Comparison of ENCODE assay signal across 19 cellular contexts in genomic region chr1:23648576-23648975, GRCh38. TPM values are rescaled to one million over a fixed set of nuclear protein-coding genes. Genes with fewer than 3 reads are reported as not detected.
DNase-seq lines count a peak whose midpoint lies in the region; ATAC-seq and TF ChIP-seq lines count a peak whose summit lies in the region.
"Had no signal": no experiment of that assay in that cellular context is flagged by ENCODE, and none has a peak within 500 bp of the region (broad histone marks: within the 10 kb centered on the region; RNA-seq: fewer than 3 reads in every experiment).

No MANE protein-coding gene starts in this region.

- H3K4me1 ChIP-seq in BLaER1, result peaks cover 34% of the 10 kb centered on the region
- no peaks in the 10 kb centered on the region for H3K4me1 ChIP-seq in Karpas-422 (ENCODE audit: low read length)

- H3K9me3 Mint-ChIP-seq in stimulated activated effector memory CD8-positive, alpha-beta T cell treated with anti-CD3 and anti-CD28 coated beads, Interleukin-12 subunit alpha, Interleukin-12 subunit beta, amount 100 ng/mL, for 72 hours, result no peaks in the 10 kb centered on the region
- H3K9me3 Mint-ChIP-seq: CD14-positive monocyte; CD4-positive, alpha-beta T cell; CD8-positive, alpha-beta memory T cell had no signal

- H3F3A ChIP-seq in SU-DHL-6 (ENCODE audit: insufficient read depth), result peaks cover 4% of the 10 kb centered on the region

- H3K27me3 ChIP-seq in BLaER1 (no peaks in the 10 kb centered on the region), Karpas-422 (ENCODE audit: low read length) (no peaks in the 10 kb centered on the region), SU-DHL-6 (ENCODE audit: low read length) (no peaks in the 10 kb centered on the region)
- H3K27me3 ChIP-seq: BLaER1 treated with 17β-estradiol and CSF1 and Interleukin-3, amounts not matched to agents 10 nM and 100 nM had no signal

- H3K9me3 ChIP-seq in BLaER1 (no peaks in the 10 kb centered on the region), Karpas-422 (ENCODE audit: low read length) (no peaks in the 10 kb centered on the region), SU-DHL-6 (ENCODE audit: insufficient read depth, low read length) (no peaks in the 10 kb centered on the region)

- no peaks in the 10 kb centered on the region for H4K20me1 ChIP-seq in BLaER1
- no peaks in the 10 kb centered on the region for H4K20me1 ChIP-seq in Karpas-422 (ENCODE audit: insufficient read depth, low read depth, low read length)
- H4K20me1 ChIP-seq in SU-DHL-6 (ENCODE audit: low read depth, low read length), result no peaks in the 10 kb centered on the region
- H4K20me1 ChIP-seq: BLaER1 treated with 17β-estradiol and CSF1 and Interleukin-3, amounts not matched to agents 10 nM and 100 nM had no signal

- no peak overlapping the region for H3K9ac ChIP-seq in BLaER1
- H3K9ac ChIP-seq in Karpas-422 (ENCODE audit: low read length), result no peak overlapping the region
- H3K9ac ChIP-seq in SU-DHL-6 (ENCODE audit: low read length), result peak overlapping the region; percentile 9; the same call in 1 of the 2 replicates
- H3K9ac ChIP-seq: BLaER1 treated with 17β-estradiol and CSF1 and Interleukin-3, amounts not matched to agents 10 nM and 100 nM; GM23248 had no signal

- H3K9me2 ChIP-seq in Karpas-422 (replicated peaks; ENCODE audit: insufficient read depth, low read length) (no peaks in the 10 kb centered on the region), SU-DHL-6 (replicated peaks; ENCODE audit: insufficient read depth, low read length) (no peaks in the 10 kb centered on the region)

- no peak overlapping the region for H3K4me3 Mint-ChIP-seq in stimulated activated effector memory CD8-positive, alpha-beta T cell treated with anti-CD3 and anti-CD28 coated beads, Interleukin-12 subunit alpha, Interleukin-12 subunit beta, amount 100 ng/mL, for 72 hours
- H3K4me3 Mint-ChIP-seq: CD14-positive monocyte; CD4-positive, alpha-beta T cell; CD8-positive, alpha-beta memory T cell had no signal

- H3K36me3 ChIP-seq in BLaER1 (no peaks in the 10 kb centered on the region), Karpas-422 (ENCODE audit: insufficient read depth, low read length) (no peaks in the 10 kb centered on the region), SU-DHL-6 (ENCODE audit: low read length) (no peaks in the 10 kb centered on the region)
- H3K36me3 ChIP-seq: BLaER1 treated with 17β-estradiol and CSF1 and Interleukin-3, amounts not matched to agents 10 nM and 100 nM had no signal

- no peak overlapping the region for H3K27ac Mint-ChIP-seq in stimulated activated effector memory CD8-positive, alpha-beta T cell treated with anti-CD3 and anti-CD28 coated beads, Interleukin-12 subunit alpha, Interleukin-12 subunit beta, amount 100 ng/mL, for 72 hours
- H3K27ac Mint-ChIP-seq: CD4-positive, alpha-beta T cell; CD8-positive, alpha-beta memory T cell had no signal

- TF ChIP-seq CTCF in SU-DHL-6 (IDR thresholded peaks at IDR 0.05; ENCODE audit: insufficient read depth, low read length, poor library complexity, severe bottlenecking), result no peak

- H2AFZ ChIP-seq in Karpas-422 (ENCODE audit: low read length) (no peak overlapping the region), SU-DHL-6 (ENCODE audit: low read depth, low read length, severe bottlenecking) (peak overlapping the region; percentile 14)
- H2AFZ ChIP-seq: GM23248 had no signal

- no peaks in the 10 kb centered on the region for H3K4me1 Mint-ChIP-seq in stimulated activated effector memory CD8-positive, alpha-beta T cell treated with anti-CD3 and anti-CD28 coated beads, Interleukin-12 subunit alpha, Interleukin-12 subunit beta, amount 100 ng/mL, for 72 hours
- H3K4me1 Mint-ChIP-seq: CD14-positive monocyte; CD8-positive, alpha-beta memory T cell had no signal

- H3K4me2 ChIP-seq in BLaER1 (peak overlapping the region; percentile 41), Karpas-422 (ENCODE audit: low read depth, low read length, poor library complexity, severe bottlenecking) (no peak overlapping the region), SU-DHL-6 (ENCODE audit: low read depth, low read length, poor library complexity, severe bottlenecking) (peak overlapping the region; percentile 49)

- no peak for ATAC-seq in GM18519 (IDR thresholded peaks at IDR 0.05; ENCODE audit: low FRiP score, unreplicated experiment)
- no peak for ATAC-seq in GM18861 (IDR thresholded peaks at IDR 0.05; ENCODE audit: unreplicated experiment)
- ATAC-seq in stimulated activated effector memory CD8-positive, alpha-beta T cell treated with anti-CD3 and anti-CD28 coated beads, Interleukin-12 subunit alpha, Interleukin-12 subunit beta, amount 100 ng/mL, for 72 hours, result no peak
- ATAC-seq in GM18907 (IDR thresholded peaks at IDR 0.05; ENCODE audit: unreplicated experiment), result no peak

- H3K27ac ChIP-seq in BLaER1, result no peak overlapping the region
- H3K27ac ChIP-seq in Karpas-422 (ENCODE audit: low read length), result no peak overlapping the region
- peak overlapping the region; percentile 93 for H3K27ac ChIP-seq in SU-DHL-6 (ENCODE audit: low read depth, low read length)
- H3K27ac ChIP-seq: 22Rv1; BLaER1 treated with 17β-estradiol and CSF1 and Interleukin-3, amounts not matched to agents 10 nM and 100 nM; GM23248 had no signal

- H3K79me2 ChIP-seq in Karpas-422 (ENCODE audit: low read length), result no peaks in the 10 kb centered on the region
- H3K79me2 ChIP-seq in SU-DHL-6 (ENCODE audit: insufficient read depth, low read length), result no peaks in the 10 kb centered on the region

- DNase-seq in Karpas-422 (peak; percentile 22), germinal center (ENCODE audit: low spot score) (peak; percentile 34)
- no peak for DNase-seq in stimulated activated effector memory CD8-positive, alpha-beta T cell treated with anti-CD3 and anti-CD28 coated beads, Interleukin-12 subunit alpha, Interleukin-12 subunit beta, amount 100 ng/mL, for 72 hours (ENCODE audit: low spot score in 2 of 2)
- DNase-seq: CD4-positive, alpha-beta T cell; CD8-positive, alpha-beta memory T cell; DMS 273 treated with DMSO at 0.1 percent for 48 hours; DMS79; GF-D8; GM23248; H7; HCEC 1CT had no signal

- no peaks in the 10 kb centered on the region for H3K36me3 Mint-ChIP-seq in stimulated activated effector memory CD8-positive, alpha-beta T cell treated with anti-CD3 and anti-CD28 coated beads, Interleukin-12 subunit alpha, Interleukin-12 subunit beta, amount 100 ng/mL, for 72 hours
- H3K36me3 Mint-ChIP-seq: CD14-positive monocyte; CD8-positive, alpha-beta memory T cell had no signal

- no peak overlapping the region for H3K4me3 ChIP-seq in BLaER1
- H3K4me3 ChIP-seq in Karpas-422 (ENCODE audit: low read length), result no peak overlapping the region
- peak overlapping the region; percentile 28 for H3K4me3 ChIP-seq in SU-DHL-6 (ENCODE audit: insufficient read depth, low read length, poor library complexity, severe bottlenecking)
- H3K4me3 ChIP-seq: BLaER1 treated with 17β-estradiol and CSF1 and Interleukin-3, amounts not matched to agents 10 nM and 100 nM; GM23248 had no signal

RNA-seq across cellular contexts. Expression of gene RPL11, which starts 43.0 kb away (rescaled TPM):
- 1,479 and 2,277 TPM in 2 replicates for total RNA-seq in Karpas-422 (2014; rRNA removed; shearing (Covaris generic); ENCODE audit: low replicate concordance)

Comparison
In these comparisons a context has a peak if more than half of its experiments do, and no peak if none do; other contexts are left out.
1. DNase-seq: peak in Karpas-422 (single experiment) and germinal center (single experiment); none in stimulated activated effector memory CD8-positive, alpha-beta T cell treated with anti-CD3 and anti-CD28 coated beads, Interleukin-12 subunit alpha, Interleukin-12 subunit beta, amount 100 ng/mL, for 72 hours (0 of 2).